8 cellular contexts compared by ENCODE assay signal in the genomic region with DNA sequence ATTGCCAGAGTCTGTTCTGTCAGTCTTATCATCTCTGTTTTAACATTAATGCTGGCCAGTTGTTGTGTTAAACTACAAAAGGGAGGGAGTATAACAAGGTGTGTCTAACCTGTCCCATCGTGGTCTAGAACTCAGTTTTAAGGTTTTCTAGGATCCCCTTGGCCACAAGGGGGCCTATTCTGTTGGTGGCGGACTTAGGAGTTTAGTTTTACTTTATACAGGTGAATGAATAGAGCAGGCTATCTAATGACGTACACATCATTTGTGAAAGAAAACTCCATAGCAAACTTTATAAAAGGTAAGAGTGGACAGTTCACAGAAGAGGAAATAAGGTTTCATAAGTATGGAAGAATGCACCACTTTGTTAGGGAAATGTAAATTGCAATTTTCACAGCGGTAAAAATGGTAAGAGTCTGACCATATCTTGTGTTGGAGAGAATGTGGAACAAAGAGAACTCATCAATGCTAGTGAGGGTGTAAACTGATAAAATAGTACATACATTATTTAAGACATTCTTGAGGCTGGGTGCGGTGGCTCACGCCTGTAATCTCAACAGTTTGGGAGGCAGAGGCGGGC. TPM values are rescaled to one million over a fixed set of nuclear protein-coding genes. Genes with fewer than 3 reads are reported as not detected.
DNase-seq lines count a peak whose midpoint lies in the region; ATAC-seq and TF ChIP-seq lines count a peak whose summit lies in the region.

No MANE protein-coding gene starts in this region.

- H3K4me3 ChIP-seq in GM06990 (replicated peaks; ENCODE audit: low read depth, low read length) (no peak overlapping the region), lower lobe of right lung (no peak overlapping the region)

- peak overlapping the region; percentile 37 for H3K27ac Mint-ChIP-seq in activated naive CD8-positive, alpha-beta T cell treated with anti-CD3 and anti-CD28 coated beads, Interleukin-2, amount 10 ng/mL, durations not matched to agents 7 days and 5 days

- H3K4me3 Mint-ChIP-seq in activated naive CD8-positive, alpha-beta T cell treated with anti-CD3 and anti-CD28 coated beads, Interleukin-2, amount 10 ng/mL, durations not matched to agents 7 days and 5 days: peak overlapping the region; percentile 61

- intact Hi-C loops in lower lobe of right lung (cut with DNase I): no loop called here

- H3K4me1 Mint-ChIP-seq in activated naive CD8-positive, alpha-beta T cell treated with anti-CD3 and anti-CD28 coated beads, Interleukin-2, amount 10 ng/mL, durations not matched to agents 7 days and 5 days: peaks cover 34% of the 10 kb centered on the region

- H3K4me1 ChIP-seq in lower lobe of right lung: peaks cover 19% of the 10 kb centered on the region

- DNase-seq in GM06990 (ENCODE audit: extremely low read depth, insufficient read length): no peak
- peak; percentile 88 for DNase-seq in OCI-M1 (lab: John Stamatoyannopoulos, UW)
- DNase-seq in activated naive CD8-positive, alpha-beta T cell treated with anti-CD3 and anti-CD28 coated beads, Interleukin-2, amount 10 ng/mL, durations not matched to agents 7 days and 5 days: no peak
- no peak for DNase-seq in lower lobe of right lung
- DNase-seq in midbrain (lab: John Stamatoyannopoulos, UW): no peak
- DNase-seq in COLO829 (ENCODE audit: low spot score): no peak

- H3K9me3 Mint-ChIP-seq in activated naive CD8-positive, alpha-beta T cell treated with anti-CD3 and anti-CD28 coated beads, Interleukin-2, amount 10 ng/mL, durations not matched to agents 7 days and 5 days: no peaks in the 10 kb centered on the region

- H3K36me3 ChIP-seq in GM06990 (ENCODE audit: control insufficient read depth, insufficient read depth, low read length) (no peaks in the 10 kb centered on the region), lower lobe of right lung (peaks cover 14% of the 10 kb centered on the region)

- H3K27me3 Mint-ChIP-seq in activated naive CD8-positive, alpha-beta T cell treated with anti-CD3 and anti-CD28 coated beads, Interleukin-2, amount 10 ng/mL, durations not matched to agents 7 days and 5 days: no peaks in the 10 kb centered on the region

- no peaks in the 10 kb centered on the region for H3K9me3 ChIP-seq in lower lobe of right lung

- H3K36me3 Mint-ChIP-seq in activated naive CD8-positive, alpha-beta T cell treated with anti-CD3 and anti-CD28 coated beads, Interleukin-2, amount 10 ng/mL, durations not matched to agents 7 days and 5 days: peaks cover 5% of the 10 kb centered on the region

- POLR2A ChIA-PET in activated naive CD8-positive, alpha-beta T cell treated with anti-CD3 and anti-CD28 coated beads, Interleukin-2, amount 10 ng/mL, durations not matched to agents 7 days and 5 days (lab: Charles Lee): interaction anchor here (1.0 kb wide), 1 partner anchor 11 kb away, joined by 3 read pairs; no protein-coding TSS in a partner anchor

- ATAC-seq in activated naive CD8-positive, alpha-beta T cell treated with anti-CD3 and anti-CD28 coated beads, Interleukin-2, amount 10 ng/mL, durations not matched to agents 7 days and 5 days (ENCODE audit: low read depth): peak; percentile 51
- ATAC-seq in lower lobe of right lung (no peak), GM19455 (IDR thresholded peaks at IDR 0.05; ENCODE audit: unreplicated experiment) (no peak)

- no peak overlapping the region for H3K27ac ChIP-seq in 22Rv1
- H3K27ac ChIP-seq in lower lobe of right lung: no peak overlapping the region

- peak; percentile 86 for TF ChIP-seq CTCF in 22Rv1 (IDR thresholded peaks at IDR 0.05)
- TF ChIP-seq CTCF in GM06990 (IDR thresholded peaks at IDR 0.05; ENCODE audit: insufficient read depth, low read length, poor library complexity, severe bottlenecking): peak; percentile 66
- peak; percentile 44 for TF ChIP-seq CTCF in lower lobe of right lung (IDR thresholded peaks at IDR 0.05)

- no peaks in the 10 kb centered on the region for H3K27me3 ChIP-seq in GM06990 (replicated peaks; ENCODE audit: control insufficient read depth, insufficient read depth, low read length)
- no peaks in the 10 kb centered on the region for H3K27me3 ChIP-seq in lower lobe of right lung (ENCODE audit: low read depth)

RNA-seq across cellular contexts. Expression of gene ATF6, which starts 2.5 kb away (rescaled TPM):
- total RNA-seq in activated naive CD8-positive, alpha-beta T cell treated with anti-CD3 and anti-CD28 coated beads, Interleukin-2, amount 10 ng/mL, durations not matched to agents 7 days and 5 days: 10 to 100 TPM; 18.5 to 20.0 TPM
- 31.3 TPM for total RNA-seq in lower lobe of right lung

RNA-seq across cellular contexts. Expression of gene DUSP12, which starts 14.0 kb away (rescaled TPM):
- total RNA-seq in activated naive CD8-positive, alpha-beta T cell treated with anti-CD3 and anti-CD28 coated beads, Interleukin-2, amount 10 ng/mL, durations not matched to agents 7 days and 5 days: 10 to 100 TPM; 28.7 to 32.2 TPM
- total RNA-seq in lower lobe of right lung: 16.4 TPM

RNA-seq across cellular contexts. Expression of gene FCRLB, which starts 42.3 kb away (rescaled TPM):
- under 1 TPM; 0.74 to 0.97 TPM for total RNA-seq in activated naive CD8-positive, alpha-beta T cell treated with anti-CD3 and anti-CD28 coated beads, Interleukin-2, amount 10 ng/mL, durations not matched to agents 7 days and 5 days
- 2.8 TPM for total RNA-seq in lower lobe of right lung

RNA-seq across cellular contexts. Expression of gene FCRLA, which starts 56.6 kb away (rescaled TPM):
- total RNA-seq in activated naive CD8-positive, alpha-beta T cell treated with anti-CD3 and anti-CD28 coated beads, Interleukin-2, amount 10 ng/mL, durations not matched to agents 7 days and 5 days: under 1 TPM; 0.17 to 0.51 TPM
- 0.32 TPM for total RNA-seq in lower lobe of right lung
